In genomic region chr15:100434038-100434437, GRCh38 we compare ENCODE assay signal across 27 cellular contexts.
"Had no signal": no experiment of that assay in that cellular context is flagged by ENCODE, and none has a peak within 500 bp of the region (broad histone marks: within the 10 kb centered on the region; RNA-seq: fewer than 3 reads in every experiment).

No MANE protein-coding gene starts in this region.

- H3K27me3 ChIP-seq: colonic mucosa, dorsolateral prefrontal cortex, esophagus muscularis mucosa, esophagus squamous epithelium, foreskin keratinocyte, gastrocnemius medialis, gastroesophageal sphincter, heart left ventricle, heart right ventricle had no signal

- FAIRE-seq: colon, endometrium, endothelial cell of umbilical vein, frontal cortex had no signal

- H3K27ac ChIP-seq: colonic mucosa, coronary artery, dorsolateral prefrontal cortex, epithelial cell of prostate, esophagus muscularis mucosa, esophagus squamous epithelium, foreskin keratinocyte, gastroesophageal sphincter, heart left ventricle, heart right ventricle had no signal

- DNase-seq: colonic mucosa; cortex of kidney; dermis blood vessel endothelial cell; dorsolateral prefrontal cortex; effector CD4-positive, alpha-beta T cell; effector CD8-positive, alpha-beta T cell; effector memory CD4-positive, alpha-beta T cell; effector memory CD8-positive, alpha-beta T cell; endodermal cell; erythroblast; esophagus squamous epithelium; foreskin fibroblast; foreskin keratinocyte; foreskin melanocyte; glutamatergic neuron; head of caudate nucleus; heart left ventricle; heart right ventricle had no signal

- H3K4me3 ChIP-seq: colonic mucosa, coronary artery, dorsolateral prefrontal cortex, esophagus muscularis mucosa, esophagus squamous epithelium, gastrocnemius medialis, gastroesophageal sphincter, heart left ventricle, heart right ventricle had no signal

- H3K36me3 ChIP-seq: colonic mucosa, esophagus muscularis mucosa, gastrocnemius medialis, gastroesophageal sphincter, heart left ventricle, heart right ventricle had no signal

- H3K9me3 ChIP-seq: colonic mucosa, esophagus muscularis mucosa, esophagus squamous epithelium, gastrocnemius medialis, gastroesophageal sphincter, heart left ventricle, heart right ventricle had no signal

- H3K4me1 ChIP-seq: colonic mucosa, foreskin keratinocyte had no signal

- ATAC-seq: effector memory CD8-positive, alpha-beta T cell; foreskin keratinocyte; gastroesophageal sphincter; heart left ventricle; heart right ventricle had no signal
